ENCODE assay signal across 1 cellular context in the genomic region with DNA sequence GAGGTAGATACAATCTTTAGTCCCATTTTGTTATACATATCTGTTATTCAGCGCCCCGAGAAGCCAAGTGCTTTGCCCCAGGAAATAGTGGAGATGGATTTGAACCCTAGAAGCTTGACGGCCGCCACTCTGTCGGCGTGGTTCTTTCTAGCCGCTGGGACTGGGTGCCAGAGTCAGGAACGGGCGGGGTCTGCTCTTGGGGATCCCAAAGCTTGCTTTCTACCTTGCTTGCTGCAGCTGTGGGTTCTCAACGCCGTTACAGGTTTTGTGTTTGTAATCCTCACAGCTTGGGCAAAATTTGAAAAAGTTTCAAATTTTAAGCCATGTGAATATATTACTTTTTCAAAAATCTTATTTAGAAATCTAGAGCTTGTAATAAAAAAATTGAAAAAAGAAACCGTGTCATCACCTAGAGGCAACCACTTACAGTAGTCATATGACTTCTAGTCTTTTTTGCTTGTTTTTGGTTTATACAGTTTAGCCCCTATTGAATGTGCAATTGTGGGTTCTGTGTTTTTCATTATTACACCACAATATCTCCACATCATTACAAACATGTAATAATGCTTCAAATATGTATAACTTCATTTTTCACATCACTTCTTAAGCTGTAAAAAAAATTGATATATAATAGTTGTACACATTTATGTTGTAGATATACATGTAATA.
TF ChIP-seq lines count a peak whose summit lies in the region.

No MANE protein-coding gene starts in this region.

TF ChIP-seq in IMR-90, 13 proteins besides CTCF, POLR2A, EP300 and RAD21:
- TF ChIP-seq MXI1 (IDR thresholded peaks at IDR 0.05; ENCODE audit: borderline replicate concordance, low read depth, low read length) (no peak), MAFK (IDR thresholded peaks at IDR 0.05; ENCODE audit: low read depth, low read length) (no peak), RCOR1 (IDR thresholded peaks at IDR 0.05; ENCODE audit: insufficient replicate concordance, low read length) (no peak), ELK1 (IDR thresholded peaks at IDR 0.05; ENCODE audit: borderline replicate concordance, low read depth, low read length) (no peak), SMC3 (IDR thresholded peaks at IDR 0.05; ENCODE audit: low read depth, low read length) (no peak), RFX5 (IDR thresholded peaks at IDR 0.05; ENCODE audit: low read depth, low read length) (no peak), CEBPB (IDR thresholded peaks at IDR 0.05; ENCODE audit: low read depth, low read length) (no peak), NFE2L2 (IDR thresholded peaks at IDR 0.05; ENCODE audit: low read depth, low read length) (no peak), MAZ (IDR thresholded peaks at IDR 0.05; ENCODE audit: borderline replicate concordance, low read depth, low read length) (no peak)
